ENCODE assay signal across 24 cellular contexts in the genomic region with DNA sequence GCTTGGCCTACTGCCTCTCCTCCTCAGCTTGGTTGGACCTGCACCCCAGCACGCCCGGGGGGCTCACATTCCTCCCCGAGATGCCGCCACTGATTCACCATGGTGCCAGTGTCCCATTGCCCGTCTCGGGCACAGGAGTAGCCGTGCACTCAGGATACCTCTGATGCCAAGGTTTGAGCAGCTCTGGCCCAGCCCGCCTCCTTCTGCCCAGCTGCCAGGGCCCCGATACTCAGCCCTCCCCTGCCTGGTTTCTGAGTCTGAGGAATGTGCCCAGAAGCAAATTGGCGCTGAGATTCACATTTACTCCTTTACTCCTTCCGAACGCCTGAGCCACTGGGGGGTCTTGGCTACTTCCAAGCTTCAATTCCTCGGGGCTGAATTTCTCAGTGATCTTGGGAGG.
"Had no signal": no experiment of that assay in that cellular context is flagged by ENCODE, and none has a peak within 500 bp of the region (broad histone marks: within the 10 kb centered on the region; RNA-seq: fewer than 3 reads in every experiment).

No MANE protein-coding gene starts in this region.

- H3K4me3 Mint-ChIP-seq: activated CD4-positive, alpha-beta memory T cell treated with anti-CD3 and anti-CD28 coated beads, Interleukin-2, amount 10 ng/mL, durations not matched to agents 7 days and 5 days; activated CD4-positive, alpha-beta T cell treated with anti-CD3 and anti-CD28 coated beads, Interleukin-2, amount 10 ng/mL, durations not matched to agents 24 days and 14 days; activated T-helper 17 cell treated with anti-CD3 and anti-CD28 coated beads, Interleukin-2, amount 50 U/mL, for 72 hours; immature natural killer cell had no signal

- H3K27me3 Mint-ChIP-seq: activated CD4-positive, alpha-beta memory T cell treated with anti-CD3 and anti-CD28 coated beads, Interleukin-2, amount 10 ng/mL, durations not matched to agents 7 days and 5 days; activated CD4-positive, alpha-beta T cell treated with anti-CD3 and anti-CD28 coated beads, Interleukin-2, amount 10 ng/mL, durations not matched to agents 24 days and 14 days; activated T-helper 17 cell treated with anti-CD3 and anti-CD28 coated beads, Interleukin-2, amount 50 U/mL, for 72 hours; progenitor cell of endocrine pancreas had no signal

- H3K4me3 ChIP-seq: adrenal gland, breast epithelium, colonic mucosa, hepatocyte, mucosa of descending colon, right atrium auricular region, spleen, thoracic aorta had no signal

- H3K9me3 ChIP-seq: breast epithelium, colonic mucosa, mucosa of descending colon, right atrium auricular region, spleen, thoracic aorta had no signal

- H3K9me3 Mint-ChIP-seq: activated CD4-positive, alpha-beta memory T cell treated with anti-CD3 and anti-CD28 coated beads, Interleukin-2, amount 10 ng/mL, durations not matched to agents 7 days and 5 days; activated CD4-positive, alpha-beta T cell treated with anti-CD3 and anti-CD28 coated beads, Interleukin-2, amount 10 ng/mL, durations not matched to agents 24 days and 14 days; activated naive CD4-positive, alpha-beta T cell treated with anti-CD3 and anti-CD28 coated beads, Interleukin-2, amount 50 U/mL, for 72 hours; activated T-helper 17 cell treated with anti-CD3 and anti-CD28 coated beads, Interleukin-2, amount 50 U/mL, for 72 hours; immature natural killer cell had no signal

- H3K36me3 Mint-ChIP-seq: activated naive CD4-positive, alpha-beta T cell treated with anti-CD3 and anti-CD28 coated beads, Interleukin-2, amount 50 U/mL, for 72 hours had no signal

- H3K27ac Mint-ChIP-seq: activated CD4-positive, alpha-beta memory T cell treated with anti-CD3 and anti-CD28 coated beads, Interleukin-2, amount 10 ng/mL, durations not matched to agents 7 days and 5 days; activated CD4-positive, alpha-beta T cell treated with anti-CD3 and anti-CD28 coated beads, Interleukin-2, amount 10 ng/mL, durations not matched to agents 24 days and 14 days; activated naive CD4-positive, alpha-beta T cell treated with anti-CD3 and anti-CD28 coated beads, Interleukin-2, amount 50 U/mL, for 72 hours; activated T-helper 17 cell treated with anti-CD3 and anti-CD28 coated beads, Interleukin-2, amount 50 U/mL, for 72 hours; progenitor cell of endocrine pancreas had no signal

- FAIRE-seq: astrocyte had no signal

- H3K36me3 ChIP-seq: adrenal gland, breast epithelium, colonic mucosa, right atrium auricular region, spleen, thoracic aorta had no signal

- H3K27ac ChIP-seq: adrenal gland, breast epithelium, colonic mucosa, epithelial cell of prostate, hepatocyte, right atrium auricular region, spleen, thoracic aorta, VCaP had no signal

- ATAC-seq: activated CD4-positive, CD25-positive, alpha-beta regulatory T cell treated with anti-CD3 and anti-CD28 coated beads, Interleukin-2, amount 50 U/mL, for 24 hours; activated naive CD4-positive, alpha-beta T cell treated with anti-CD3 and anti-CD28 coated beads, Interleukin-2, amount 50 U/mL, for 72 hours; activated T-helper 17 cell treated with anti-CD3 and anti-CD28 coated beads, Interleukin-2, amount 50 U/mL, for 72 hours; mucosa of descending colon; SK-N-SH treated with all-trans-retinoic acid at 6 μM for 48 hours had no signal

- H3K4me1 Mint-ChIP-seq: activated T-helper 17 cell treated with anti-CD3 and anti-CD28 coated beads, Interleukin-2, amount 50 U/mL, for 72 hours; immature natural killer cell had no signal

- DNase-seq: activated CD4-positive, alpha-beta memory T cell treated with anti-CD3 and anti-CD28 coated beads, Interleukin-2, amount 10 ng/mL, durations not matched to agents 7 days and 5 days; activated CD4-positive, alpha-beta T cell treated with anti-CD3 and anti-CD28 coated beads, Interleukin-2, amount 10 ng/mL, durations not matched to agents 24 days and 14 days; activated T-cell treated with anti-CD3 and anti-CD28 coated beads for 4 hours; adrenal gland; colonic mucosa; foreskin melanocyte; immature natural killer cell; mesendoderm; mucosa of descending colon; spleen; stimulated activated CD4-positive, alpha-beta T cell treated with anti-CD3 and anti-CD28 coated beads, Interleukin-4, amount 100 ng/mL, for 1 hour; stimulated activated naive CD4-positive, alpha-beta T cell had no signal

- H3K4me1 ChIP-seq: adrenal gland, breast epithelium, colonic mucosa had no signal

- H3K27me3 ChIP-seq: adrenal gland, breast epithelium, colonic mucosa, hepatocyte, right atrium auricular region, spleen had no signal
